23 cellular contexts compared by ENCODE assay signal in genomic region chr9:97312101-97312500, GRCh38.
"Had no signal": no experiment of that assay in that cellular context is flagged by ENCODE, and none has a peak within 500 bp of the region (broad histone marks: within the 10 kb centered on the region; RNA-seq: fewer than 3 reads in every experiment).

No MANE protein-coding gene starts in this region.

- DNase-seq: IMR-90, Karpas-422, KG1, MM.1S, MV-4-11, NCI-H1048, NCI-H1105, NCI-H1417, NCI-H1436 treated with DMSO at 0.1 percent for 48 hours, NCI-H1694, NCI-H187 treated with DMSO at 0.1 percent for 48 hours, NCI-H2029 treated with DMSO at 0.1 percent for 48 hours, NCI-H2171 treated with DMSO at 0.1 percent for 48 hours, NCI-H345, NCI-H446 treated with DMSO at 0.1 percent for 48 hours, NCI-H510A treated with DMSO at 0.1 percent for 48 hours, NCI-H69, NCI-H774, Right ventricle myocardium superior, RPMI8226, SIG-M5 had no signal

- H3K27ac ChIP-seq: SJSA1, SK-N-MC had no signal

- H3K4me3 ChIP-seq: SJSA1, SK-N-MC had no signal

- H3K4me1 ChIP-seq: SJSA1 had no signal

- H3K36me3 ChIP-seq: SJSA1 had no signal

- H3K9me3 ChIP-seq: SJSA1 had no signal
